8 cellular contexts compared by ENCODE assay signal in the genomic region with DNA sequence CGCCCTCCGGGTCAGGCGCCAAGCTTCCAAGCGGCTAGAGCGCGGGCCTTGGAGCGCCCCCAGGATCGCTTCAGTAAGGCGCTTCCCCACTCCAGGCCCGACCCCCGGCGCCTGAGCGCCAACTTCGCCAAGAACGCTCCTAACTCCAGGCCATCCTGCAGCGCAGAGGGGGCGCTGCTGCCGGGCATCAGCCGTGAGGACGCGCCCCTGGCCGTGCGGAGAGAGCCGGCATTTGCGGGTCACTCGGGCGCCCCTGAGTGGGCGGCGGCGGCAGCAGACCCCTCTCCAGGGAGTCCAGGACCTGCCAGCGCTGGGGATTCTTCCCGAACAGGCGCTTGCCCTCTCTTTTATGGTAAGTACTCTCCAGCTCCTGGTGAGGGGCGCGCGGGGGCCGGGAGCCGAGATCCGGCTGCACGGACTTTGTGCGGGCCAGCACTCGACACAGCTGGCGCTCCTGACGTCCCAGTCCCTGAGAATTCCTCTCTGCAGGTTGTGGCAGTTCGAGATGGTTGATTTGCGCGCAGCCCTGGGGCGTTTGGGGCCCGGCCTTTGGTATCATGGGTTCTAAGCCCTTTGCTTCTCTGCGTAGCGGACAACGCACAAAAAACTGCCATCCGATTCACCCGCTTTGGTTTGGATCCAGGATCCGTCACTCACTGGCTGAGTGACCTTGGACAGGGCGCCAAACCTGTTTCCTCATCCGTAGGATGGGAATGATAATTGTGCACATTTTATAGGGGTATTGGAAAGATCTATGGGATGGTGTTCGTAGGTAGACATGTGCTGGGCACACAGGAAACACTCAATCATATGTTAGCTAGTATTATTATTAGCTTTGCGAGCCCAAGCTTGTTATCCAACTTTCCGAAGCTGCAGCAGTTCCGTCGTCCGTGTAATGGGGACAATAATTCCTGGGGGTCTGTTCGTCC. TPM values are rescaled to one million over a fixed set of nuclear protein-coding genes. Genes with fewer than 3 reads are reported as not detected.
A peak's percentile ranks its signal among the peaks of the same experiment; 100 is the strongest.
DNase-seq lines count a peak whose midpoint lies in the region; ATAC-seq, FAIRE-seq and TF ChIP-seq lines count a peak whose summit lies in the region.

No MANE protein-coding gene starts in this region.

- H3K27me3 ChIP-seq in astrocyte (ENCODE audit: insufficient read depth, low read length) (peaks cover 44% of the 10 kb centered on the region), kidney epithelial cell (ENCODE audit: control insufficient read depth, insufficient read depth, low read length) (peaks cover 52% of the 10 kb centered on the region), tibial nerve (peaks cover 0 to 48% of the 10 kb centered on the region in 2 donors)

- H3K36me3 ChIP-seq in astrocyte (ENCODE audit: insufficient read depth, low read length): no peaks in the 10 kb centered on the region
- H3K36me3 ChIP-seq in kidney epithelial cell (ENCODE audit: control insufficient read depth, insufficient read depth, low read length): no peaks in the 10 kb centered on the region
- H3K36me3 ChIP-seq in tibial nerve: no peaks in the 10 kb centered on the region

- no peak for DNase-seq in activated CD4-positive, alpha-beta T cell treated with anti-CD3 and anti-CD28 coated beads for 36 hours
- no peak for DNase-seq in activated CD4-positive, alpha-beta T cell treated with anti-CD3 and anti-CD28 coated beads, Interleukin-2, amount 50 U/mL, for 48 hours
- peak; percentile 34 for DNase-seq in astrocyte (ENCODE audit: low read depth)
- no peak for DNase-seq in kidney epithelial cell (ENCODE audit: low read depth)
- no peak for DNase-seq in tibial nerve (ENCODE audit: low spot score in 2 of 2)
- no peak for DNase-seq in Ammon's horn (ENCODE audit: low spot score)
- DNase-seq in AML-193 (lab: John Stamatoyannopoulos, UW): no peak
- no peak for DNase-seq in cerebellum (ENCODE audit: low spot score)

- peaks cover 7% of the 10 kb centered on the region for H3K4me1 Mint-ChIP-seq in activated CD4-positive, alpha-beta T cell treated with anti-CD3 and anti-CD28 coated beads for 36 hours
- peaks cover 10% of the 10 kb centered on the region for H3K4me1 Mint-ChIP-seq in astrocyte (ENCODE audit: low read depth, unreplicated experiment)

- H3K27ac Mint-ChIP-seq in activated CD4-positive, alpha-beta T cell treated with anti-CD3 and anti-CD28 coated beads for 36 hours: no peak overlapping the region
- H3K27ac Mint-ChIP-seq in astrocyte (ENCODE audit: unreplicated experiment): peak overlapping the region; percentile 5

- TF ChIP-seq CTCF in astrocyte (IDR thresholded peaks at IDR 0.05; ENCODE audit: insufficient read depth, low read depth, low read length): no peak
- TF ChIP-seq CTCF in kidney epithelial cell (IDR thresholded peaks at IDR 0.05; ENCODE audit: insufficient read depth, low read length, poor library complexity, severe bottlenecking): no peak
- no peak for TF ChIP-seq CTCF in tibial nerve (IDR thresholded peaks at IDR 0.05)

- intact Hi-C loops in activated CD4-positive, alpha-beta T cell treated with anti-CD3 and anti-CD28 coated beads for 36 hours (cut with DNase I, micrococcal nuclease): loop anchor here in 1 of 2 experiments (5.0 kb wide), 1 partner anchor 55 kb away; no protein-coding TSS in a partner anchor

- no peak overlapping the region for H3K9ac ChIP-seq in astrocyte (ENCODE audit: low read length)

- peak overlapping the region; percentile 24 for H3K4me3 Mint-ChIP-seq in activated CD4-positive, alpha-beta T cell treated with anti-CD3 and anti-CD28 coated beads for 36 hours
- peak overlapping the region; percentile 87 for H3K4me3 Mint-ChIP-seq in astrocyte (ENCODE audit: unreplicated experiment)

- ATAC-seq in activated CD4-positive, alpha-beta T cell treated with anti-CD3 and anti-CD28 coated beads for 36 hours: no peak

- H3K9me3 ChIP-seq in astrocyte (ENCODE audit: insufficient read depth, low read depth, low read length) (no peaks in the 10 kb centered on the region), tibial nerve (no peaks in the 10 kb centered on the region)

- no peaks in the 10 kb centered on the region for H4K20me1 ChIP-seq in astrocyte (ENCODE audit: insufficient read depth, low read length)

- H3K27ac ChIP-seq in astrocyte (ENCODE audit: low read depth, low read length) (no peak overlapping the region), tibial nerve (no peak overlapping the region)

- H3K4me1 ChIP-seq in astrocyte (ENCODE audit: insufficient read depth, low read length) (peaks cover 12% of the 10 kb centered on the region), tibial nerve (peaks cover 0 to 28% (median 9%) of the 10 kb centered on the region in 4 donors)

- no peak for FAIRE-seq in astrocyte (lab: Jason Lieb, UNC)

- 1 to 2% methylated on average over 24 to 38 of the region's 64 CpGs for WGBS in tibial nerve, 2 donors

- TF ChIP-seq POLR2A in tibial nerve (IDR thresholded peaks at IDR 0.05): no peak

- H3K27me3 Mint-ChIP-seq in activated CD4-positive, alpha-beta T cell treated with anti-CD3 and anti-CD28 coated beads for 36 hours: peaks cover 44% of the 10 kb centered on the region
- H3K27me3 Mint-ChIP-seq in astrocyte (ENCODE audit: low read depth, unreplicated experiment): peaks cover 68% of the 10 kb centered on the region

- POLR2A ChIA-PET in activated CD4-positive, alpha-beta T cell treated with anti-CD3 and anti-CD28 coated beads for 36 hours (lab: Charles Lee): no interaction called here

- H3K4me2 ChIP-seq in astrocyte (ENCODE audit: low read length): peak overlapping the region; percentile 86

- peak overlapping the region; percentile 68 for H2AFZ ChIP-seq in astrocyte (ENCODE audit: low read depth, low read length)

- TF ChIP-seq EP300 in tibial nerve (IDR thresholded peaks at IDR 0.05): no peak

- H3K4me3 ChIP-seq in astrocyte (ENCODE audit: insufficient read depth, low read depth, low read length) (peak overlapping the region; percentile 52), kidney epithelial cell (ENCODE audit: low read depth, low read length) (peak overlapping the region; percentile 14), tibial nerve (peak overlapping the region in 3 of 4 donors; percentile 12 to 52 (median 20))

- CTCF ChIA-PET in activated CD4-positive, alpha-beta T cell treated with anti-CD3 and anti-CD28 coated beads for 36 hours (lab: Charles Lee): interaction anchor here (0.9 to 1.6 kb wide), 5 partner anchors 27 to 54 kb away, joined by 3 to 4 read pairs (median 3); no protein-coding TSS in a partner anchor

- H3K9me3 Mint-ChIP-seq in activated CD4-positive, alpha-beta T cell treated with anti-CD3 and anti-CD28 coated beads for 36 hours (ENCODE audit: low read depth): no peaks in the 10 kb centered on the region
- H3K9me3 Mint-ChIP-seq in astrocyte (ENCODE audit: unreplicated experiment): peaks cover 3% of the 10 kb centered on the region

- H3K36me3 Mint-ChIP-seq in activated CD4-positive, alpha-beta T cell treated with anti-CD3 and anti-CD28 coated beads for 36 hours (ENCODE audit: low read depth): no peaks in the 10 kb centered on the region
- H3K36me3 Mint-ChIP-seq in astrocyte (ENCODE audit: low read depth, unreplicated experiment): peaks cover 5% of the 10 kb centered on the region

- no peaks in the 10 kb centered on the region for H3K79me2 ChIP-seq in astrocyte (ENCODE audit: insufficient read depth, low read length)

RNA-seq across cellular contexts. Expression of gene SPSB4, which starts 0.8 kb away (rescaled TPM):
- not detected for total RNA-seq in activated CD4-positive, alpha-beta T cell treated with anti-CD3 and anti-CD28 coated beads for 36 hours
- total RNA-seq in astrocyte: 0.94 and 2.2 TPM in 2 replicates
- total RNA-seq in kidney epithelial cell: 0.41 and 0.67 TPM in 2 replicates
- 1 to 10 TPM in 1 of 4 donors, under 1 TPM in 1, not detected in 2; 0.63 to 2.0 TPM for total RNA-seq in tibial nerve
- 12.7 TPM for total RNA-seq in cerebellum
